8 cellular contexts compared by ENCODE assay signal in the genomic region with DNA sequence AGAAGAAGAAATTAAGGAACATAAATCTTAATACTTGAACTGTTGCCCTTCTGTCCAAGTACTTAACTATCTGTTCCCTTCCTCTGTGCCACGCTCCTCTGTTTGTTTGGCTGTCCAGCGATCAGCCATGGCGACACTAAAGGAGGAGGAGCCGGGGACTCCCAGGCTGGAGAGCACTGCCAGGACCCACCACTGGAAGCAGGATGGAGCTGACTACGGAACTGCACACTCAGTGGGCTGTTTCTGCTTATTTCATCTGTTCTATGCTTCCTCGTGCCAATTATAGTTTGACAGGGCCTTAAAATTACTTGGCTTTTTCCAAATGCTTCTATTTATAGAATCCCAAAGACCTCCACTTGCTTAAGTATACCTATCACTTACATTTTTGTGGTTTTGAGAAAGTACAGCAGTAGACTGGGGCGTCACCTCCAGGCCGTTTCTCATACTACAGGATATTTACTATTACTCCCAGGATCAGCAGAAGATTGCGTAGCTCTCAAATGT. TPM values are rescaled to one million over a fixed set of nuclear protein-coding genes. Genes with fewer than 3 reads are reported as not detected.
DNase-seq lines count a peak whose midpoint lies in the region; ATAC-seq, FAIRE-seq and TF ChIP-seq lines count a peak whose summit lies in the region.

No MANE protein-coding gene starts in this region.

- no peaks in the 10 kb centered on the region for H3K36me3 Mint-ChIP-seq in endodermal cell (ENCODE audit: low read depth)
- no peaks in the 10 kb centered on the region for H3K36me3 Mint-ChIP-seq in nephron (ENCODE audit: low read depth)

- H3K9me2 ChIP-seq in PC-9 (ENCODE audit: insufficient read depth): no peaks in the 10 kb centered on the region

- no peak overlapping the region for H3K27ac Mint-ChIP-seq in endodermal cell
- H3K27ac Mint-ChIP-seq in nephron: peak overlapping the region in 1 of 3 experiments; percentile 16

- H3K36me3 ChIP-seq in PC-9 (ENCODE audit: low read depth) (no peaks in the 10 kb centered on the region), endodermal cell (ENCODE audit: control insufficient read depth, insufficient read depth, low read length) (no peaks in the 10 kb centered on the region)

- no peak for TF ChIP-seq POLR2A in A549 (IDR thresholded peaks at IDR 0.05; ENCODE audit: low read length)

- H3K4me3 ChIP-seq in A549 (no peak overlapping the region), PC-9 (no peak overlapping the region), endodermal cell (ENCODE audit: low read length) (no peak overlapping the region)

- CTCF ChIA-PET in A549 (lab: Yijun Ruan, JAX): interaction anchor here (0.6 to 1.4 kb wide), 10 partner anchors 9 to 229 kb away, joined by 3 to 7 read pairs (median 3); no protein-coding TSS in a partner anchor
- CTCF ChIA-PET in PC-9 (lab: Charles Lee): no interaction called here

- H4K20me1 ChIP-seq in PC-9 (ENCODE audit: insufficient read depth): no peaks in the 10 kb centered on the region

- peak; percentile 29 to 30; a peak in 3 of 5 replicates for TF ChIP-seq RAD21 in A549 (conservative IDR thresholded peaks at IDR 0.05 in 1 of 2, IDR thresholded peaks at IDR 0.05 in 1 of 2)

- H3K27me3 ChIP-seq in PC-9 (ENCODE audit: insufficient read depth, low read depth): peaks cover 91% of the 10 kb centered on the region
- no peaks in the 10 kb centered on the region for H3K27me3 ChIP-seq in endodermal cell (ENCODE audit: control insufficient read depth, insufficient read depth, low read length, poor library complexity, severe bottlenecking)

- POLR2A ChIA-PET in A549 (lab: Yijun Ruan, JAX) (no interaction called here), PC-9 (lab: Charles Lee; ENCODE audit: unreplicated experiment) (no interaction called here)

- no peaks in the 10 kb centered on the region for H3K79me2 ChIP-seq in PC-9 (ENCODE audit: low read depth)

- H3K27ac ChIP-seq in A549 (no peak overlapping the region), PC-9 (no peak overlapping the region), endodermal cell (ENCODE audit: low read depth, low read length) (no peak overlapping the region)

- H3K27me3 Mint-ChIP-seq in endodermal cell (ENCODE audit: insufficient read depth): peaks cover 9% of the 10 kb centered on the region
- peaks cover 31% of the 10 kb centered on the region for H3K27me3 Mint-ChIP-seq in nephron (ENCODE audit: low read depth)

- no peak for FAIRE-seq in A549 (lab: Jason Lieb, UNC)

- 40% methylated on average over 9 of the region's 9 CpGs for WGBS in A549 (ENCODE audit: missing lambda C conversion rate)
- 79 to 90% methylated on average over 9 of the region's 9 CpGs for WGBS in endodermal cell (ENCODE audit: insufficient coverage in 1 of 2, insufficient read length in 1 of 2), 2 experiments

- peak overlapping the region; percentile 18 for H3K4me3 Mint-ChIP-seq in endodermal cell
- peak overlapping the region in 1 of 3 experiments; percentile 21 for H3K4me3 Mint-ChIP-seq in nephron

- intact Hi-C loops in PC-9 (cut with micrococcal nuclease; ENCODE audit: unreplicated experiment): loop anchor here (5.0 kb wide), 1 partner anchor 221 kb away; no protein-coding TSS in a partner anchor

- no peaks in the 10 kb centered on the region for H3F3A ChIP-seq in PC-9 (ENCODE audit: insufficient read depth, low read depth)

- H3K4me1 ChIP-seq in A549 (no peaks in the 10 kb centered on the region), PC-9 (replicated peaks; ENCODE audit: insufficient read depth) (no peaks in the 10 kb centered on the region), endodermal cell (ENCODE audit: control insufficient read depth, insufficient read depth, low read length) (no peaks in the 10 kb centered on the region)

- H3K9me3 ChIP-seq in A549 (0 out of 3 replicates have a peak, but pooled peaks cover 8% of the 10 kb centered on the region), PC-9 (ENCODE audit: insufficient read depth, low read depth) (no peaks in the 10 kb centered on the region), endodermal cell (ENCODE audit: control insufficient read depth, low read length) (no peaks in the 10 kb centered on the region)

- no peaks in the 10 kb centered on the region for H3K9me3 Mint-ChIP-seq in endodermal cell
- peaks cover 3% of the 10 kb centered on the region for H3K9me3 Mint-ChIP-seq in nephron

- DNase-seq in A549 (ENCODE audit: low read depth in 1 of 2, low spot score in 1 of 2) (peak; percentile 40 to 55), PC-9 (peak in 1 of 2 experiments; percentile 30), endodermal cell (peak; percentile 84), NCI-H1105 (lab: John Stamatoyannopoulos, UW) (no peak)
- DNase-seq in stimulated activated CD8-positive, alpha-beta memory T cell treated with anti-CD3 and anti-CD28 coated beads, Interleukin-4, amount 100 ng/mL, for 48 hours: no peak

- ATAC-seq in A549: peak; percentile 96 to 99
- ATAC-seq in HG02678 (IDR thresholded peaks at IDR 0.05; ENCODE audit: unreplicated experiment): no peak

- H3K4me2 ChIP-seq in A549 (peak overlapping the region; percentile 25; the same call in 1 of the 3 replicates), PC-9 (no peak overlapping the region)

- H3K9ac ChIP-seq in endodermal cell (ENCODE audit: extremely low read depth, low read length, poor library complexity, severe bottlenecking): no peak overlapping the region

- no peak overlapping the region for H2AFZ ChIP-seq in PC-9

- peak; percentile 35; the same call in 2 of the 3 replicates for TF ChIP-seq CTCF in A549 (IDR thresholded peaks at IDR 0.05)
- peak; percentile 34; the same call in 1 of the 3 replicates for TF ChIP-seq CTCF in GM12872 (IDR thresholded peaks at IDR 0.05; ENCODE audit: insufficient read depth, low read depth, low read length)
- peak; percentile 44 for TF ChIP-seq CTCF in PC-9 (conservative IDR thresholded peaks at IDR 0.05)
- peak; percentile 86 for TF ChIP-seq CTCF in endodermal cell (conservative IDR thresholded peaks at IDR 0.05)
- peak; percentile 44 to 60 (median 48) for TF ChIP-seq CTCF in nephron (IDR thresholded peaks at IDR 0.05; ENCODE audit: unreplicated experiment in 3 of 3)

- TF ChIP-seq EP300 in A549 (IDR thresholded peaks at IDR 0.05): no peak

- H3K4me1 Mint-ChIP-seq in endodermal cell: no peaks in the 10 kb centered on the region
- H3K4me1 Mint-ChIP-seq in nephron: peaks cover 23% of the 10 kb centered on the region

- BruUV-seq in PC-9 (replicated peaks; lab: Mats Ljungman, UMichigan): no TSS peak

TF ChIP-seq in A549, 52 proteins besides CTCF, POLR2A, EP300 and RAD21:
- no peak for TF ChIP-seq HDAC2 (IDR thresholded peaks at IDR 0.05)
- no peak for TF ChIP-seq MAFK (IDR thresholded peaks at IDR 0.05; ENCODE audit: partially characterized antibody)
- TF ChIP-seq SMC3 (IDR thresholded peaks at IDR 0.05): 0 out of 3 replicates have a peak, but pooled peaks have one; percentile 15
- TF ChIP-seq EHF (CRISPR knock-in tag; IDR thresholded peaks at IDR 0.05): no peak

RNA-seq across cellular contexts. Expression of a gene that starts 17.1 kb away (rescaled TPM):
- polyA plus RNA-seq in A549 (2011; rRNA removed): 0.03 and 0.07 TPM in 2 replicates
- 0.01 TPM in 1 of 2 replicates, not detected in the other for polyA plus RNA-seq in A549 (2012; cell fraction: cytosol; rRNA removed)
- 0.02 TPM in 2 replicates for polyA plus RNA-seq in A549 (2012; cell fraction: nucleus; rRNA removed)
- polyA plus RNA-seq in A549 (2017; fragmentation: RNase III; extraction: RNeasy Plus Mini Kit Qiagen cat#74134 plus additional on column Dnase treatment): 0.03 TPM in 2 of 3 replicates, not detected in the other
- 0.05 and 0.21 TPM in 2 replicates for polyA minus RNA-seq in A549 (2011; rRNA and poly(A)+ RNA removed)
- total RNA-seq in PC-9 (2021): not detected in 2 replicates
- not detected for total RNA-seq in endodermal cell
- 0.32 TPM for polyA plus RNA-seq in endodermal cell (2013, experiment 1 of 2)
- polyA plus RNA-seq in endodermal cell (2013, experiment 2 of 2): 0.79 TPM

Comparison
In these comparisons a context has a peak if more than half of its experiments do, and no peak if none do; other contexts are left out.
1. DNase-seq: peak in A549 (2 of 2) and endodermal cell (single experiment); none in stimulated activated CD8-positive, alpha-beta memory T cell treated with anti-CD3 and anti-CD28 coated beads, Interleukin-4, amount 100 ng/mL, for 48 hours (single experiment) and NCI-H1105 (single experiment).
2. CTCF ChIP-seq: peak in every context shown above with its lines; median percentile 86 in endodermal cell; 48 in nephron; 44 in PC-9; 35 in A549; 34 in GM12872.